27 cellular contexts compared by ENCODE assay signal in genomic region chr7:151710121-151710640, GRCh38.
DNase-seq lines count a peak whose midpoint lies in the region; ATAC-seq and TF ChIP-seq lines count a peak whose summit lies in the region.
"Had no signal": no experiment of that assay in that cellular context is flagged by ENCODE, and none has a peak within 500 bp of the region (broad histone marks: within the 10 kb centered on the region; RNA-seq: fewer than 3 reads in every experiment).

No MANE protein-coding gene starts in this region.

- ATAC-seq in left ventricle myocardium superior (no peak), RWPE2 (ENCODE audit: low read depth) (peak; percentile 38; the same call in 2 of the 3 replicates), memory B cell (ENCODE audit: low read depth) (no peak)
- ATAC-seq: GM12878, PC-3 had no signal

- peaks cover 19% of the 10 kb centered on the region for H3K36me3 Mint-ChIP-seq in memory B cell
- H3K36me3 Mint-ChIP-seq in type B pancreatic cell: no peaks in the 10 kb centered on the region

- peaks cover 25% of the 10 kb centered on the region for H3K4me1 Mint-ChIP-seq in memory B cell
- peaks cover 11% of the 10 kb centered on the region for H3K4me1 Mint-ChIP-seq in type B pancreatic cell (ENCODE audit: unreplicated experiment)

- no peaks in the 10 kb centered on the region for H3K9me3 Mint-ChIP-seq in memory B cell
- H3K9me3 Mint-ChIP-seq in type B pancreatic cell: no peaks in the 10 kb centered on the region
- H3K9me3 Mint-ChIP-seq: CD4-positive, alpha-beta memory T cell; HFFc6 had no signal

- no peak for DNase-seq in right atrium auricular region (ENCODE audit: low spot score)
- DNase-seq in left ventricle myocardium superior: no peak
- no peak for DNase-seq in RWPE2 (ENCODE audit: low spot score)
- DNase-seq in memory B cell (ENCODE audit: low spot score in 2 of 2): no peak
- DNase-seq in type B pancreatic cell (ENCODE audit: extremely low spot score, unreplicated experiment): no peak
- DNase-seq in activated gamma-delta T cell treated with Interleukin-2 at 50 U/mL for 16 hours: no peak
- no peak for DNase-seq in activated naive CD4-positive, alpha-beta T cell treated with anti-CD3 and anti-CD28 coated beads, Interleukin-2, amount 50 U/mL, for 16 hours
- DNase-seq: AML-193; C1 segment of cervical spinal cord; CD4-positive, alpha-beta memory T cell; COR-L47; DMS53; GOT3; HFFc6; IMR-90; MM.1S; NCI-H2029; NCI-H524 treated with DMSO at 0.1 percent for 48 hours; NCI-H774; PC-3; RPMI8226; SIG-M5 had no signal

- H3K4me3 ChIP-seq in right atrium auricular region (no peak overlapping the region), RWPE2 (ENCODE audit: severe bottlenecking) (no peak overlapping the region)
- H3K4me3 ChIP-seq: A549, GM12878, HAP-1, SK-N-MC had no signal

- intact Hi-C loops in left ventricle myocardium superior (cut with micrococcal nuclease): no loop called here

- peaks cover 0 to 64% of the 10 kb centered on the region in 2 donors for H3K4me1 ChIP-seq in right atrium auricular region
- peaks cover 9% of the 10 kb centered on the region for H3K4me1 ChIP-seq in RWPE2 (ENCODE audit: insufficient read depth, poor library complexity, severe bottlenecking)
- H3K4me1 ChIP-seq: HAP-1 had no signal

- H3K27me3 ChIP-seq in right atrium auricular region (no peaks in the 10 kb centered on the region), RWPE2 (ENCODE audit: insufficient read depth, poor library complexity, severe bottlenecking) (no peaks in the 10 kb centered on the region)

- peaks cover 24% of the 10 kb centered on the region for H3K36me3 ChIP-seq in right atrium auricular region
- no peaks in the 10 kb centered on the region for H3K36me3 ChIP-seq in RWPE2 (ENCODE audit: low read depth)
- H3K36me3 ChIP-seq: HAP-1 had no signal

- H3K27ac Mint-ChIP-seq in memory B cell (peak overlapping the region; percentile 56), type B pancreatic cell (peak overlapping the region; percentile 49)
- H3K27ac Mint-ChIP-seq: HFFc6 had no signal

- no peak for TF ChIP-seq CTCF in right atrium auricular region (IDR thresholded peaks at IDR 0.05)
- TF ChIP-seq CTCF in RWPE2 (IDR thresholded peaks at IDR 0.05; ENCODE audit: poor library complexity, severe bottlenecking): no peak
- no peak for TF ChIP-seq CTCF in type B pancreatic cell (conservative IDR thresholded peaks at IDR 0.05)

- H3K4me3 Mint-ChIP-seq in memory B cell (no peak overlapping the region), type B pancreatic cell (no peak overlapping the region)
- H3K4me3 Mint-ChIP-seq: CD4-positive, alpha-beta memory T cell; HFFc6 had no signal

- H3K27me3 Mint-ChIP-seq in memory B cell (no peaks in the 10 kb centered on the region), type B pancreatic cell (peaks cover 7% of the 10 kb centered on the region)
- H3K27me3 Mint-ChIP-seq: CD4-positive, alpha-beta memory T cell had no signal

- H3K9me3 ChIP-seq in right atrium auricular region: no peaks in the 10 kb centered on the region
- H3K9me3 ChIP-seq in RWPE2 (ENCODE audit: severe bottlenecking): no peaks in the 10 kb centered on the region
- H3K9me3 ChIP-seq: A549, HAP-1 had no signal

- H3K27ac ChIP-seq in right atrium auricular region: peak overlapping the region; percentile 78 to 87
- H3K27ac ChIP-seq in RWPE2 (ENCODE audit: poor library complexity, severe bottlenecking): no peak overlapping the region
- H3K27ac ChIP-seq: KMS-11, SK-N-MC had no signal
